In the genomic region with DNA sequence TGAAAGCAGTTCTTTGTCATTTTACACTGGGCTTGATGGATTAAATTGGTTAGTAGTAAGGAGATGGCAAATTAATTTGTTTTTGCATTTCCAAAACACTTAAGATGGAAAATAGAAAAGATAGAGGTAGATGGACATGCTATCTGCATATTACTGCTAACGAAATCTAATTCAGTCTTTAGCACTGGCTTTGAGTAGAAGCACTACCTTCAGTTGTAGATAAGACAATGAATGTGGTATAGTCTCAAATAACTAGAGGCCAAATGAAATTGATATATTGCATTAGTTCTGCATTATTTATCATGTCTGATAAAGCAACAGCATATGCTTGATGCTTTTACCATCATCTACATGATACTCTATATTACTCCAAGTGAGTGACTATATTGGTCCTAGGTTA, we compare ENCODE assay signal across 20 cellular contexts. TPM values are rescaled to one million over a fixed set of nuclear protein-coding genes. Genes with fewer than 3 reads are reported as not detected.
DNase-seq lines count a peak whose midpoint lies in the region; ATAC-seq and TF ChIP-seq lines count a peak whose summit lies in the region.
"Had no signal": no experiment of that assay in that cellular context is flagged by ENCODE, and none has a peak within 500 bp of the region (broad histone marks: within the 10 kb centered on the region; RNA-seq: fewer than 3 reads in every experiment).

No MANE protein-coding gene starts in this region.

- H2AFZ ChIP-seq in SK-N-SH (ENCODE audit: low read depth): no peak overlapping the region

- peaks cover 42% of the 10 kb centered on the region for H3K36me3 Mint-ChIP-seq in brain
- peaks cover 29% of the 10 kb centered on the region for H3K36me3 Mint-ChIP-seq in nephron progenitor cell (ENCODE audit: low read depth)
- H3K36me3 Mint-ChIP-seq: CD14-positive monocyte; CD8-positive, alpha-beta memory T cell had no signal

- CTCF ChIA-PET in SK-N-SH (lab: Yijun Ruan, JAX): interaction anchor here (0.8 kb wide), 2 partner anchors 11 to 104 kb away, joined by 3 read pairs; no protein-coding TSS in a partner anchor

- no peak overlapping the region for H3K9ac ChIP-seq in SK-N-SH
- H3K9ac ChIP-seq: BLaER1 treated with 17β-estradiol and CSF1 and Interleukin-3, amounts not matched to agents 10 nM and 100 nM had no signal

- no peaks in the 10 kb centered on the region; the same call in 1 of the 2 replicates for H3K79me2 ChIP-seq in SK-N-SH (ENCODE audit: insufficient read depth)

- no peak overlapping the region for H3K4me2 ChIP-seq in SK-N-SH
- H3K4me2 ChIP-seq: A549 had no signal

- TF ChIP-seq CTCF in SK-N-SH (IDR thresholded peaks at IDR 0.05) (no peak), brain (conservative IDR thresholded peaks at IDR 0.05) (no peak), nephron progenitor cell (IDR thresholded peaks at IDR 0.05) (no peak)

- H3K27me3 Mint-ChIP-seq in brain: no peaks in the 10 kb centered on the region
- H3K27me3 Mint-ChIP-seq in nephron progenitor cell (ENCODE audit: low read depth, poor library complexity): no peaks in the 10 kb centered on the region
- H3K27me3 Mint-ChIP-seq: CD4-positive, alpha-beta T cell; CD8-positive, alpha-beta memory T cell had no signal

- H3K9me2 ChIP-seq in SK-N-SH: no peaks in the 10 kb centered on the region

- peaks cover 4% of the 10 kb centered on the region for H3F3A ChIP-seq in SK-N-SH (replicated peaks; ENCODE audit: insufficient read depth)

- no peaks in the 10 kb centered on the region for H3K9me3 ChIP-seq in SK-N-SH
- H3K9me3 ChIP-seq: A549, BE2C, HAP-1 had no signal

- H3K4me1 Mint-ChIP-seq in brain (peaks cover 41% of the 10 kb centered on the region), nephron progenitor cell (no peaks in the 10 kb centered on the region)
- H3K4me1 Mint-ChIP-seq: CD8-positive, alpha-beta memory T cell had no signal

- H3K4me1 ChIP-seq in SK-N-SH (ENCODE audit: control insufficient read depth in 1 of 2, insufficient read depth in 2 of 2, low read depth in 1 of 2, low read length in 1 of 2): peaks cover 0 to 6% of the 10 kb centered on the region in 2 experiments; a peak in 2 of 4 replicates
- H3K4me1 ChIP-seq: A549, BE2C had no signal

- DNase-seq in SK-N-SH (peak; percentile 24), nephron progenitor cell (no peak), NAMALWA (ENCODE audit: low spot score) (no peak), UCSD-AML1 (lab: John Stamatoyannopoulos, UW; ENCODE audit: unreplicated experiment) (no peak)
- DNase-seq: 8988T; ACHN; BE2C; CD4-positive, alpha-beta T cell; CD8-positive, alpha-beta memory T cell; DMS79; EL; GDM1; GOT3; HFFc6 had no signal

- H4K20me1 ChIP-seq in SK-N-SH (ENCODE audit: insufficient read depth): no peaks in the 10 kb centered on the region

- H3K9me3 Mint-ChIP-seq in brain (peaks cover 0 to 6% (median 5%) of the 10 kb centered on the region in 5 experiments), nephron progenitor cell (peaks cover 9% of the 10 kb centered on the region)
- H3K9me3 Mint-ChIP-seq: CD4-positive, alpha-beta T cell; CD8-positive, alpha-beta memory T cell; HFFc6 had no signal

- no peak overlapping the region for H3K4me3 ChIP-seq in SK-N-SH (ENCODE audit: low read depth in 2 of 2, low read length in 1 of 2)
- H3K4me3 ChIP-seq: A549; BLaER1 treated with 17β-estradiol and CSF1 and Interleukin-3, amounts not matched to agents 10 nM and 100 nM; HAP-1 had no signal

- no peaks in the 10 kb centered on the region for H3K27me3 ChIP-seq in SK-N-SH (ENCODE audit: insufficient read depth)
- H3K27me3 ChIP-seq: BE2C; BLaER1 treated with 17β-estradiol and CSF1 and Interleukin-3, amounts not matched to agents 10 nM and 100 nM had no signal

- H3K27ac ChIP-seq in SK-N-SH (ENCODE audit: low read depth in 2 of 2, low read length in 1 of 2): no peak overlapping the region
- H3K27ac ChIP-seq: A549; BLaER1 treated with 17β-estradiol and CSF1 and Interleukin-3, amounts not matched to agents 10 nM and 100 nM had no signal

- H3K27ac Mint-ChIP-seq in brain: peak overlapping the region; percentile 16 to 75 (median 43)
- H3K27ac Mint-ChIP-seq in nephron progenitor cell: peak overlapping the region; percentile 46
- H3K27ac Mint-ChIP-seq: CD4-positive, alpha-beta T cell; CD8-positive, alpha-beta memory T cell; HFFc6 had no signal

- POLR2A ChIA-PET in SK-N-SH (lab: Yijun Ruan, JAX): no interaction called here

- H3K4me3 Mint-ChIP-seq in brain (peak overlapping the region in 2 of 5 experiments; percentile 29 to 62), nephron progenitor cell (no peak overlapping the region)
- H3K4me3 Mint-ChIP-seq: CD14-positive monocyte; CD4-positive, alpha-beta T cell; CD8-positive, alpha-beta memory T cell; HFFc6 had no signal

- TF ChIP-seq EP300 in SK-N-SH (IDR thresholded peaks at IDR 0.05; ENCODE audit: borderline replicate concordance in 1 of 2, low read depth in 1 of 2, low read length in 1 of 2): peak in 1 of 2 experiments; percentile 63; a peak in 2 of 4 replicates

- H3K36me3 ChIP-seq in SK-N-SH (replicated peaks in 1 of 2; ENCODE audit: control insufficient read depth in 1 of 2, insufficient read depth in 2 of 2, low read length in 1 of 2): no peaks in the 10 kb centered on the region
- H3K36me3 ChIP-seq: BE2C, HAP-1 had no signal

- whole genome bisulfite sequencing in SK-N-SH (ENCODE audit: low lambda C conversion rate): 91% methylated on average over 1 of the region's 1 CpG

- TF ChIP-seq RAD21 in SK-N-SH (IDR thresholded peaks at IDR 0.05; ENCODE audit: low read length): no peak

- no peak for ATAC-seq in SK-N-SH treated with all-trans-retinoic acid at 6 μM for 48 hours
- ATAC-seq: A549 had no signal

TF ChIP-seq in SK-N-SH, 30 proteins besides CTCF, POLR2A, EP300 and RAD21 (continues in another document):
- TF ChIP-seq, protein P1, sequence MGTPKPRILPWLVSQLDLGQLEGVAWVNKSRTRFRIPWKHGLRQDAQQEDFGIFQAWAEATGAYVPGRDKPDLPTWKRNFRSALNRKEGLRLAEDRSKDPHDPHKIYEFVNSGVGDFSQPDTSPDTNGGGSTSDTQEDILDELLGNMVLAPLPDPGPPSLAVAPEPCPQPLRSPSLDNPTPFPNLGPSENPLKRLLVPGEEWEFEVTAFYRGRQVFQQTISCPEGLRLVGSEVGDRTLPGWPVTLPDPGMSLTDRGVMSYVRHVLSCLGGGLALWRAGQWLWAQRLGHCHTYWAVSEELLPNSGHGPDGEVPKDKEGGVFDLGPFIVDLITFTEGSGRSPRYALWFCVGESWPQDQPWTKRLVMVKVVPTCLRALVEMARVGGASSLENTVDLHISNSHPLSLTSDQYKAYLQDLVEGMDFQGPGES (IDR thresholded peaks at IDR 0.05; ENCODE audit: low read depth, low read length): no peak
- TF ChIP-seq YY1 (IDR thresholded peaks at IDR 0.05; ENCODE audit: low read depth) (no peak), MXI1 (IDR thresholded peaks at IDR 0.05; ENCODE audit: low read depth, low read length) (no peak), GATA2 (CRISPR knock-in tag; IDR thresholded peaks at IDR 0.05) (peak; percentile 86), ELF1 (IDR thresholded peaks at IDR 0.05) (no peak), POLR2AphosphoS5 (IDR thresholded peaks at IDR 0.05; ENCODE audit: low read depth, low read length) (no peak), RCOR1 (IDR thresholded peaks at IDR 0.05; ENCODE audit: low read length) (peak; percentile 66; the same call in 1 of the 2 replicates), SMC3 (IDR thresholded peaks at IDR 0.05; ENCODE audit: low read depth, low read length) (no peak), FOXJ3 (CRISPR knock-in tag; IDR thresholded peaks at IDR 0.05) (no peak), FOSL2 (IDR thresholded peaks at IDR 0.05; ENCODE audit: borderline replicate concordance, low read depth) (no peak)
- TF ChIP-seq, protein P2, sequence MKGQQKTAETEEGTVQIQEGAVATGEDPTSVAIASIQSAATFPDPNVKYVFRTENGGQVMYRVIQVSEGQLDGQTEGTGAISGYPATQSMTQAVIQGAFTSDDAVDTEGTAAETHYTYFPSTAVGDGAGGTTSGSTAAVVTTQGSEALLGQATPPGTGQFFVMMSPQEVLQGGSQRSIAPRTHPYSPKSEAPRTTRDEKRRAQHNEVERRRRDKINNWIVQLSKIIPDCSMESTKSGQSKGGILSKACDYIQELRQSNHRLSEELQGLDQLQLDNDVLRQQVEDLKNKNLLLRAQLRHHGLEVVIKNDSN (IDR thresholded peaks at IDR 0.05; ENCODE audit: borderline replicate concordance, low read depth): no peak

TF ChIP-seq in SK-N-SH treated with all-trans-retinoic acid at 6 μM for 48 hours, 23 proteins besides CTCF, POLR2A, EP300 and RAD21 (continues in another document):
- TF ChIP-seq, protein P3, sequence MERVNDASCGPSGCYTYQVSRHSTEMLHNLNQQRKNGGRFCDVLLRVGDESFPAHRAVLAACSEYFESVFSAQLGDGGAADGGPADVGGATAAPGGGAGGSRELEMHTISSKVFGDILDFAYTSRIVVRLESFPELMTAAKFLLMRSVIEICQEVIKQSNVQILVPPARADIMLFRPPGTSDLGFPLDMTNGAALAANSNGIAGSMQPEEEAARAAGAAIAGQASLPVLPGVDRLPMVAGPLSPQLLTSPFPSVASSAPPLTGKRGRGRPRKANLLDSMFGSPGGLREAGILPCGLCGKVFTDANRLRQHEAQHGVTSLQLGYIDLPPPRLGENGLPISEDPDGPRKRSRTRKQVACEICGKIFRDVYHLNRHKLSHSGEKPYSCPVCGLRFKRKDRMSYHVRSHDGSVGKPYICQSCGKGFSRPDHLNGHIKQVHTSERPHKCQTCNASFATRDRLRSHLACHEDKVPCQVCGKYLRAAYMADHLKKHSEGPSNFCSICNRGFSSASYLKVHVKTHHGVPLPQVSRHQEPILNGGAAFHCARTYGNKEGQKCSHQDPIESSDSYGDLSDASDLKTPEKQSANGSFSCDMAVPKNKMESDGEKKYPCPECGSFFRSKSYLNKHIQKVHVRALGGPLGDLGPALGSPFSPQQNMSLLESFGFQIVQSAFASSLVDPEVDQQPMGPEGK (CRISPR knock-in tag; IDR thresholded peaks at IDR 0.05; ENCODE audit: borderline replicate concordance): no peak
- no peak for TF ChIP-seq ZFP30 (CRISPR knock-in tag; IDR thresholded peaks at IDR 0.05)
- no peak for TF ChIP-seq TCF4 (CRISPR knock-in tag; IDR thresholded peaks at IDR 0.05; ENCODE audit: borderline replicate concordance)
- TF ChIP-seq OSR1 (CRISPR knock-in tag; IDR thresholded peaks at IDR 0.05): no peak
- TF ChIP-seq PPARA (CRISPR knock-in tag; IDR thresholded peaks at IDR 0.05; ENCODE audit: borderline replicate concordance): no peak
- no peak for TF ChIP-seq GLIS3 (CRISPR knock-in tag; IDR thresholded peaks at IDR 0.05)
- no peak for TF ChIP-seq ARNTL (CRISPR knock-in tag; IDR thresholded peaks at IDR 0.05; ENCODE audit: borderline replicate concordance, low read depth)
- TF ChIP-seq CSDC2 (CRISPR knock-in tag; IDR thresholded peaks at IDR 0.05): no peak
- no peak for TF ChIP-seq RARB (CRISPR knock-in tag; IDR thresholded peaks at IDR 0.05)
- TF ChIP-seq TOX (CRISPR knock-in tag; IDR thresholded peaks at IDR 0.05; ENCODE audit: borderline replicate concordance): no peak
- TF ChIP-seq SNAI2 (CRISPR knock-in tag; IDR thresholded peaks at IDR 0.05): no peak
- no peak for TF ChIP-seq ZNF8 (CRISPR knock-in tag; IDR thresholded peaks at IDR 0.05)

RNA-seq across cellular contexts. Expression of a gene that starts 33.4 kb away (rescaled TPM):
- polyA plus RNA-seq in SK-N-SH (2012; rRNA removed) (1.5 and 1.6 TPM in 2 replicates), brain (ENCODE audit: insufficient read depth, low read depth, low replicate concordance) (5.9 TPM)
- polyA plus RNA-seq in SK-N-SH (2012; cell fraction: cytosol; rRNA removed): 1.4 and 1.7 TPM in 2 replicates
- 3.2 and 4.1 TPM in 2 replicates for polyA plus RNA-seq in SK-N-SH (2012; cell fraction: nucleus; rRNA removed)
